In genomic region chr1:240967070-240967724, GRCh38 we compare ENCODE assay signal across 13 cellular contexts.
DNase-seq lines count a peak whose midpoint lies in the region; ATAC-seq and TF ChIP-seq lines count a peak whose summit lies in the region.
"Had no signal": no experiment of that assay in that cellular context is flagged by ENCODE, and none has a peak within 500 bp of the region (broad histone marks: within the 10 kb centered on the region; RNA-seq: fewer than 3 reads in every experiment).

No MANE protein-coding gene starts in this region.

- H3K79me1 ChIP-seq in neuronal stem cell (ENCODE audit: low read depth, low read length) = no peaks in the 10 kb centered on the region

- H3K36me3 ChIP-seq in OCI-LY3 (replicated peaks; ENCODE audit: low read depth, low read length) (no peaks in the 10 kb centered on the region), neuronal stem cell (replicated peaks in 1 of 2; ENCODE audit: control insufficient read depth in 2 of 2, insufficient read depth in 2 of 2, low read length in 2 of 2) (no peaks in the 10 kb centered on the region)
- H3K36me3 ChIP-seq: SJSA1, tibial nerve had no signal

- TF ChIP-seq CTCF in OCI-LY3 (IDR thresholded peaks at IDR 0.05; ENCODE audit: low read depth, low read length) = peak; percentile 48

- DNase-seq in NCI-H82 (lab: John Stamatoyannopoulos, UW) (peak; percentile 49), NCI-H82 treated with DMSO at 0.1 percent for 48 hours (lab: John Stamatoyannopoulos, UW; ENCODE audit: unreplicated experiment) (no peak), fibroblast of peridontal ligament (ENCODE audit: extremely low read depth) (peak; percentile 50), stromal cell of bone marrow (ENCODE audit: low read depth) (peak; percentile 20), NCI-H1930 (lab: John Stamatoyannopoulos, UW) (no peak), neuronal stem cell (ENCODE audit: low spot score) (no peak)
- DNase-seq: stimulated activated CD4-positive, alpha-beta T cell treated with anti-CD3 and anti-CD28 coated beads, Interleukin-2, amount 100 ng/mL, for 24 hours had no signal

- H3K4ac ChIP-seq in neuronal stem cell (ENCODE audit: low read length) = no peak overlapping the region

- H2AFZ ChIP-seq in OCI-LY3 (ENCODE audit: low read depth, low read length) = no peak overlapping the region
- H2AFZ ChIP-seq in neuronal stem cell (ENCODE audit: low read length) = no peak overlapping the region

- WGBS in neuronal stem cell (ENCODE audit: extremely low coverage in 2 of 2, insufficient read length in 2 of 2, insufficient replicate concordance in 1 of 2), 2 donors = no CpG with 5 or more reads among the region's 10 CpGs

- H2AK5ac ChIP-seq in neuronal stem cell (ENCODE audit: low read depth, low read length) = no peak overlapping the region

- H3K4me3 ChIP-seq in OCI-LY3 (ENCODE audit: low read length) = no peak overlapping the region
- no peak overlapping the region for H3K4me3 ChIP-seq in neuronal stem cell (ENCODE audit: low read length in 2 of 2)
- H3K4me3 ChIP-seq: SJSA1, tibial nerve had no signal

- no peak overlapping the region for H2BK15ac ChIP-seq in neuronal stem cell (ENCODE audit: low read length)

- ATAC-seq in GM21825 (IDR thresholded peaks at IDR 0.05; ENCODE audit: unreplicated experiment) = no peak
- ATAC-seq: activated T-helper 17 cell treated with anti-CD3 and anti-CD28 coated beads, Interleukin-2, amount 50 U/mL, for 72 hours had no signal

- no peak overlapping the region for H3K4me2 ChIP-seq in OCI-LY3 (ENCODE audit: low read length)
- no peak overlapping the region for H3K4me2 ChIP-seq in neuronal stem cell (ENCODE audit: insufficient read depth, low read length, poor library complexity, severe bottlenecking)
- H3K4me2 ChIP-seq: KMS-11 had no signal

- H4K8ac ChIP-seq in neuronal stem cell (ENCODE audit: low read depth, low read length) = no peak overlapping the region

- no peaks in the 10 kb centered on the region for H4K20me1 ChIP-seq in OCI-LY3 (ENCODE audit: insufficient read depth, low read length)

- no peak overlapping the region for H2BK5ac ChIP-seq in neuronal stem cell (ENCODE audit: low read length)

- H3K27ac ChIP-seq in OCI-LY3 (ENCODE audit: low read length) (no peak overlapping the region), neuronal stem cell (replicated peaks; ENCODE audit: low read length) (no peak overlapping the region)
- H3K27ac ChIP-seq: KMS-11, SJSA1, tibial nerve had no signal

- H3K9ac ChIP-seq in OCI-LY3 (ENCODE audit: low read length) (no peak overlapping the region), neuronal stem cell (ENCODE audit: low read depth, low read length, poor library complexity) (no peak overlapping the region)
- H3K9ac ChIP-seq: KMS-11 had no signal

- H3K18ac ChIP-seq in neuronal stem cell (ENCODE audit: low read length) = no peak overlapping the region

- H2BK120ac ChIP-seq in neuronal stem cell (ENCODE audit: low read depth, low read length) = no peak overlapping the region

- H3K79me2 ChIP-seq in OCI-LY3 (ENCODE audit: low read length) = no peaks in the 10 kb centered on the region

- H3K4me1 ChIP-seq in OCI-LY3 (ENCODE audit: low read length) (no peaks in the 10 kb centered on the region), neuronal stem cell (ENCODE audit: control insufficient read depth in 2 of 2, insufficient read depth in 1 of 2, low read depth in 1 of 2, low read length in 2 of 2) (no peaks in the 10 kb centered on the region)
- H3K4me1 ChIP-seq: SJSA1, tibial nerve had no signal

- H3K9me3 ChIP-seq in OCI-LY3 (ENCODE audit: insufficient read depth, low read length) (no peaks in the 10 kb centered on the region), neuronal stem cell (replicated peaks in 1 of 2; ENCODE audit: control insufficient read depth in 2 of 2, insufficient read depth in 1 of 2, low read depth in 1 of 2, low read length in 2 of 2) (no peaks in the 10 kb centered on the region)
- H3K9me3 ChIP-seq: SJSA1, tibial nerve had no signal

- H3K23ac ChIP-seq in neuronal stem cell (ENCODE audit: low read depth, low read length, poor library complexity) = no peak overlapping the region

- H2BK12ac ChIP-seq in neuronal stem cell (ENCODE audit: low read length) = no peak overlapping the region

- H3K27me3 ChIP-seq in OCI-LY3 (ENCODE audit: low read depth, low read length) = peaks cover 38% of the 10 kb centered on the region
- H3K27me3 ChIP-seq in neuronal stem cell (ENCODE audit: control insufficient read depth in 3 of 3, insufficient read depth in 3 of 3, low read depth in 1 of 3, low read length in 3 of 3) = peaks cover 0 to 4% (median 0%) of the 10 kb centered on the region in 3 experiments
- H3K27me3 ChIP-seq: tibial nerve had no signal

- H3K14ac ChIP-seq in neuronal stem cell (ENCODE audit: low read length) = no peak overlapping the region

- no peak overlapping the region for H4K91ac ChIP-seq in neuronal stem cell (ENCODE audit: low read depth, low read length, poor library complexity)

Comparison
In these comparisons a context has a peak if more than half of its experiments do, and no peak if none do; other contexts are left out.
1. DNase-seq: peak in NCI-H82 (single experiment), fibroblast of peridontal ligament (single experiment) and stromal cell of bone marrow (single experiment); none in NCI-H82 treated with DMSO at 0.1 percent for 48 hours (single experiment), NCI-H1930 (0 of 2) and neuronal stem cell (single experiment).